15 cellular contexts compared by ENCODE assay signal in the genomic region with DNA sequence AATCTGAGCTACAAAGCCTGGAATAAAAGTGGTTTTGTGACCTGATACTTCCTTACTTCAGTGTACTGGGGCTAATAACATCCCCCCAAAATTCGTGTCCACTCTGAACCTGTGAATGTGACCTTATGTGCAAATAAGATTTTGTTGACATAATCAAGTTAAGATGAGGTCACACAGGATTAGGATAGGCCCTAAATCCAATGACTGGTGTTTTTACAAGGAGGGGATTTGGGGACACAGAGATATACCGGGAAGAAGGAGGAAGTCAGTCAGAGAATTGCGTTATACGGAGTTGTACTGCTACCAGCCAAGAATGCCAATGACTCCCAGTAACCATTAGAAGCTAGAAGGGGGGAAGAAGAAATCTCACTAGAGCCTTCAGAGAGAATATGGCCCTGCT.
A peak's percentile ranks its signal among the peaks of the same experiment; 100 is the strongest.
DNase-seq lines count a peak whose midpoint lies in the region; TF ChIP-seq lines count a peak whose summit lies in the region.
"Had no signal": no experiment of that assay in that cellular context is flagged by ENCODE, and none has a peak within 500 bp of the region (broad histone marks: within the 10 kb centered on the region; RNA-seq: fewer than 3 reads in every experiment).

No MANE protein-coding gene starts in this region.

- no peak for TF ChIP-seq CTCF in LNCaP clone FGC (IDR thresholded peaks at IDR 0.05; ENCODE audit: control insufficient read depth, extremely low read depth, insufficient read depth)
- no peak for TF ChIP-seq CTCF in osteoblast (IDR thresholded peaks at IDR 0.05; ENCODE audit: extremely low read depth, low read depth, low read length)
- TF ChIP-seq CTCF in RWPE1 (conservative IDR thresholded peaks at IDR 0.05; ENCODE audit: low read depth) = no peak

- no peaks in the 10 kb centered on the region for H3K27me3 ChIP-seq in osteoblast (ENCODE audit: insufficient read depth, low read length)

- peak; percentile 95 for DNase-seq in LNCaP clone FGC (ENCODE audit: low read depth)
- peak; percentile 76 for DNase-seq in NCI-H82 treated with DMSO at 0.1 percent for 48 hours (lab: John Stamatoyannopoulos, UW; ENCODE audit: unreplicated experiment)
- peak; percentile 45 for DNase-seq in osteoblast (ENCODE audit: insufficient read length, low spot score, missing footprints)
- DNase-seq in activated CD4-positive, CD25-positive, alpha-beta regulatory T cell (lab: John Stamatoyannopoulos, UW) = no peak
- DNase-seq in posterior vena cava (ENCODE audit: low spot score) = no peak
- DNase-seq in RWPE1 (ENCODE audit: low spot score) = no peak
- DNase-seq: C1 segment of cervical spinal cord; CD4-positive, alpha-beta memory T cell; COR-L47; DMS153; DMS79 treated with DMSO at 0.1 percent for 48 hours; GF-D8; GOT3; HFFc6 had no signal

- H3K36me3 ChIP-seq in osteoblast (ENCODE audit: insufficient read depth, low read length) = no peaks in the 10 kb centered on the region

- H3K27ac ChIP-seq in osteoblast (ENCODE audit: low read depth, low read length) (no peak overlapping the region), RWPE1 (no peak overlapping the region)

- no peaks in the 10 kb centered on the region for H3K9me3 ChIP-seq in osteoblast (ENCODE audit: low read depth, low read length)
- H3K9me3 ChIP-seq: HAP-1 had no signal

- no peaks in the 10 kb centered on the region for H3K79me2 ChIP-seq in osteoblast (ENCODE audit: insufficient read depth, low read length)

- intact Hi-C loops in posterior vena cava (cut with DNase I) = no loop called here

- H4K20me1 ChIP-seq in osteoblast (ENCODE audit: insufficient read depth, low read length) = no peaks in the 10 kb centered on the region

- no peak overlapping the region for H3K4me2 ChIP-seq in osteoblast (ENCODE audit: insufficient read depth, low read length)

- H3K4me1 ChIP-seq in osteoblast (ENCODE audit: insufficient read depth, low read length) = no peaks in the 10 kb centered on the region
- H3K4me1 ChIP-seq: HAP-1 had no signal

- H2AFZ ChIP-seq in osteoblast (ENCODE audit: low read length) = no peak overlapping the region

- CTCF ChIA-PET in RWPE1 (lab: Yijun Ruan, JAX) = no interaction called here

- H3K4me3 ChIP-seq in LNCaP clone FGC (ENCODE audit: low read depth, low read length) (peak overlapping the region; percentile 60), osteoblast (ENCODE audit: insufficient read depth, low read length) (no peak overlapping the region)
- H3K4me3 ChIP-seq: HAP-1 had no signal

- POLR2A ChIA-PET in RWPE1 (lab: Yijun Ruan, JAX; ENCODE audit: low non-redundant PET) = no interaction called here

Comparison
In these comparisons a context has a peak if more than half of its experiments do, and no peak if none do; other contexts are left out.
1. DNase-seq: peak in LNCaP clone FGC (single experiment), NCI-H82 treated with DMSO at 0.1 percent for 48 hours (single experiment) and osteoblast (single experiment); none in activated CD4-positive, CD25-positive, alpha-beta regulatory T cell (0 of 4), posterior vena cava (single experiment) and RWPE1 (single experiment).